Comparison of ENCODE assay signal across 9 cellular contexts in genomic region chr7:94632338-94633024, GRCh38. TPM values are rescaled to one million over a fixed set of nuclear protein-coding genes. Genes with fewer than 3 reads are reported as not detected.
DNase-seq lines count a peak whose midpoint lies in the region; ATAC-seq and TF ChIP-seq lines count a peak whose summit lies in the region.
"Had no signal": no experiment of that assay in that cellular context is flagged by ENCODE, and none has a peak within 500 bp of the region (broad histone marks: within the 10 kb centered on the region; RNA-seq: fewer than 3 reads in every experiment).

No MANE protein-coding gene starts in this region.

- H3K4me3 ChIP-seq in AG10803 (ENCODE audit: low read length) (no peak overlapping the region), testis (no peak overlapping the region)

- TF ChIP-seq POLR2A in testis (IDR thresholded peaks at IDR 0.05), result no peak

- no peaks in the 10 kb centered on the region for H3K36me3 ChIP-seq in testis (ENCODE audit: low read depth, missing control alignments)

- H3K27me3 ChIP-seq in testis, result no peaks in the 10 kb centered on the region

- no peaks in the 10 kb centered on the region for H3K4me1 ChIP-seq in testis

- ATAC-seq in GM21723 (IDR thresholded peaks at IDR 0.05; ENCODE audit: unreplicated experiment), result peak; percentile 59
- ATAC-seq in sciatic nerve, result no peak
- ATAC-seq: Panc1 had no signal

- no peaks in the 10 kb centered on the region for H3K9me3 ChIP-seq in testis

- WGBS in testis, 2 donors, result 61 to 70% methylated on average over 5 of the region's 5 CpGs

- DNase-seq in AG10803 (ENCODE audit: low read depth), result peak; percentile 73
- peak; percentile 56 for DNase-seq in NCI-H446 treated with DMSO at 0.1 percent for 48 hours (lab: John Stamatoyannopoulos, UW)
- DNase-seq in fibroblast of the conjunctiva (ENCODE audit: low read depth), result peak; percentile 85
- no peak for DNase-seq in stimulated activated naive CD4-positive, alpha-beta T cell (lab: John Stamatoyannopoulos, UW)
- no peak for DNase-seq in sciatic nerve (ENCODE audit: low spot score)
- no peak for DNase-seq in testis
- no peak for DNase-seq in T1000 (lab: John Stamatoyannopoulos, UW)

- TF ChIP-seq CTCF in AG10803 (conservative IDR thresholded peaks at IDR 0.05; ENCODE audit: low read length), result no peak
- no peak for TF ChIP-seq CTCF in testis (IDR thresholded peaks at IDR 0.05)

- intact Hi-C loops in sciatic nerve (cut with DNase I), result no loop called here
- intact Hi-C loops in testis (cut with DNase I; ENCODE audit: low total_unique reads), result no loop called here

- H3K27ac ChIP-seq in testis, result no peak overlapping the region

RNA-seq across cellular contexts. Expression of gene SGCE, which starts 23.5 kb away (rescaled TPM):
- total RNA-seq in sciatic nerve (132 TPM), testis (100 to 1,000 TPM; 142 to 146 TPM)
- 71.3 TPM for polyA plus RNA-seq in testis (ENCODE audit: insufficient read depth, low read depth, low replicate concordance)

Comparison
In these comparisons a context has a peak if more than half of its experiments do, and no peak if none do; other contexts are left out.
1. DNase-seq: peak in AG10803 (single experiment), NCI-H446 treated with DMSO at 0.1 percent for 48 hours (single experiment) and fibroblast of the conjunctiva (single experiment); none in stimulated activated naive CD4-positive, alpha-beta T cell (0 of 6), sciatic nerve (single experiment), testis (single experiment) and T1000 (single experiment).